8 cellular contexts compared by ENCODE assay signal in the genomic region with DNA sequence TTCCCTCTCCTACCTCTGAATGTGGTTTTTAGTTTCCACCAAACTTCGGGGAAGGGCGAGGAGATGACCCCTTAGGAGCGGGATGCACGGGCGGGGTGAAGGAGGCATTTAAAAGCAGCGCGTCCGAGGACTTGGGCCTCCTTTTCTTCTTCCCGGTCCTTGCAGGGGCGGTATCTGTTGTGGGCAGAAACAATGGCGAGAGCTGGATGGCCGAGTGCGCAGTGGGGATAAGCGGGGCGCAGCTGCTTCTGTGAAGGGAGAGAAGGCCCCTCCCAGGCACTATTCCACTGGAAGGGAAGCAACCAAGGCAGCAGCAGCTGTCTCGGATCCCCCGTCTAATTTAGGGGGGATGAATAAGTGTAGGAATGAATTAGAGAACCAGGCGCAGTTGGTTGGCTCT. TPM values are rescaled to one million over a fixed set of nuclear protein-coding genes. Genes with fewer than 3 reads are reported as not detected.
DNase-seq lines count a peak whose midpoint lies in the region; ATAC-seq and TF ChIP-seq lines count a peak whose summit lies in the region.

No MANE protein-coding gene starts in this region.

- H3K4me3 ChIP-seq in tibial nerve, result peak overlapping the region; percentile 74 to 95 (median 90)

- peak overlapping the region; percentile 95 for H3K4me3 Mint-ChIP-seq in activated T-cell treated with anti-CD3 and anti-CD28 coated beads, Interleukin-2, amount 50 U/mL, for 24 hours

- H3K4me1 ChIP-seq in tibial nerve, result peaks cover 3 to 46% (median 29%) of the 10 kb centered on the region in 4 donors

- H3K27ac Mint-ChIP-seq in activated T-cell treated with anti-CD3 and anti-CD28 coated beads, Interleukin-2, amount 50 U/mL, for 24 hours, result peak overlapping the region; percentile 98

- H3K9me3 ChIP-seq in tibial nerve, result no peaks in the 10 kb centered on the region

- whole genome bisulfite sequencing in tibial nerve, 2 donors, result 0% methylated on average over 18 of the region's 18 CpGs

- H3K27me3 ChIP-seq in tibial nerve, result no peaks in the 10 kb centered on the region

- H3K9me3 Mint-ChIP-seq in activated T-cell treated with anti-CD3 and anti-CD28 coated beads, Interleukin-2, amount 50 U/mL, for 24 hours, result no peaks in the 10 kb centered on the region

- no peak for TF ChIP-seq EP300 in tibial nerve (IDR thresholded peaks at IDR 0.05)

- H3K27me3 Mint-ChIP-seq in activated T-cell treated with anti-CD3 and anti-CD28 coated beads, Interleukin-2, amount 50 U/mL, for 24 hours, result no peaks in the 10 kb centered on the region

- DNase-seq in activated T-cell treated with anti-CD3 and anti-CD28 coated beads for 24 hours (ENCODE audit: low read depth), result peak; percentile 4
- no peak for DNase-seq in activated T-cell treated with anti-CD3 and anti-CD28 coated beads for 4 hours
- DNase-seq in NCI-H2081 (lab: John Stamatoyannopoulos, UW), result peak; percentile 7 to 45
- peak; percentile 47 for DNase-seq in activated T-cell treated with anti-CD3 and anti-CD28 coated beads, Interleukin-2, amount 50 U/mL, for 24 hours
- DNase-seq in fibroblast of gingiva (ENCODE audit: low read depth), result peak; percentile 47
- peak; percentile 96 for DNase-seq in myocyte (ENCODE audit: low read depth)
- DNase-seq in tibial nerve (ENCODE audit: low spot score in 2 of 2), result peak; percentile 23 to 32

- no peak for ATAC-seq in GM19463 (IDR thresholded peaks at IDR 0.05; ENCODE audit: unreplicated experiment)

- peaks cover 56% of the 10 kb centered on the region for H3K36me3 Mint-ChIP-seq in activated T-cell treated with anti-CD3 and anti-CD28 coated beads, Interleukin-2, amount 50 U/mL, for 24 hours (ENCODE audit: low read depth)

- TF ChIP-seq POLR2A in tibial nerve (IDR thresholded peaks at IDR 0.05), result peak in 1 of 2 donors; percentile 5

- peak overlapping the region; percentile 88 to 100 (median 98) for H3K27ac ChIP-seq in tibial nerve

- TF ChIP-seq CTCF in tibial nerve (IDR thresholded peaks at IDR 0.05), result no peak

- peaks cover 40% of the 10 kb centered on the region for H3K4me1 Mint-ChIP-seq in activated T-cell treated with anti-CD3 and anti-CD28 coated beads, Interleukin-2, amount 50 U/mL, for 24 hours (ENCODE audit: low read depth)

- H3K36me3 ChIP-seq in tibial nerve, result peaks cover 0 to 12% (median 0%) of the 10 kb centered on the region in 3 donors

RNA-seq across cellular contexts. Expression of a gene that starts 0.9 kb away (rescaled TPM):
- 41.6 and 50.4 TPM in 2 replicates for total RNA-seq in myocyte
- polyA plus RNA-seq in myocyte (2012), result 17.4 TPM
- total RNA-seq in tibial nerve, result 10 to 100 TPM; 31.8 to 43.1 (median 35.0) TPM
